ENCODE assay signal across 39 cellular contexts in genomic region chr2:149664896-149665295, GRCh38.
"Had no signal": no experiment of that assay in that cellular context is flagged by ENCODE, and none has a peak within 500 bp of the region (broad histone marks: within the 10 kb centered on the region; RNA-seq: fewer than 3 reads in every experiment).

No MANE protein-coding gene starts in this region.

- H3K27ac Mint-ChIP-seq: activated naive CD4-positive, alpha-beta T cell treated with anti-CD3 and anti-CD28 coated beads for 36 hours; activated naive CD4-positive, alpha-beta T cell treated with anti-CD3 and anti-CD28 coated beads, Interleukin-2, amount 10 ng/mL, durations not matched to agents 7 days and 5 days; activated naive CD4-positive, alpha-beta T cell treated with anti-CD3 and anti-CD28 coated beads, Interleukin-2, amount 50 U/mL, for 24 hours; activated naive CD4-positive, alpha-beta T cell treated with anti-CD3 and anti-CD28 coated beads, Interleukin-2, amount 50 U/mL, for 72 hours; activated naive CD8-positive, alpha-beta T cell; activated naive CD8-positive, alpha-beta T cell treated with anti-CD3 and anti-CD28 coated beads for 36 hours; activated naive CD8-positive, alpha-beta T cell treated with anti-CD3 and anti-CD28 coated beads, Interleukin-2, amount 10 ng/mL, durations not matched to agents 7 days and 5 days; activated naive CD8-positive, alpha-beta T cell treated with anti-CD3 and anti-CD28 coated beads, Interleukin-2, amount 50 U/mL, for 24 hours; activated T-cell treated with anti-CD3 and anti-CD28 coated beads, Interleukin-2, amount 50 U/mL, for 24 hours; activated T-cell treated with anti-CD3 and anti-CD28 coated beads, Interleukin-2, amount 50 U/mL, for 72 hours; activated T-helper 1 cell treated with anti-CD3 and anti-CD28 coated beads, Interleukin-12 subunit alpha, Interleukin-12 subunit beta, Interleukin-2, Interleukin-4 antibody, amounts not matched to agents 30 ng/mL and 10 ng/mL and 1 ng/mL, durations not matched to agents 14 hours and 24 hours and 36 hours; activated T-helper 17 cell treated with anti-CD3 and anti-CD28 coated beads, Interleukin-2, amount 50 U/mL, for 72 hours; activated T-helper 2 cell treated with anti-CD3 and anti-CD28 coated beads, Interferon-gamma antibody, Interleukin-2, Interleukin-4, amounts not matched to agents 10 μg/mL and 5 μg/mL and 100 μg/mL, durations not matched to agents 14 hours and 24 hours and 36 hours; brain had no signal

- H3K4me1 ChIP-seq: ascending aorta, breast epithelium had no signal

- H3K9me3 Mint-ChIP-seq: activated naive CD4-positive, alpha-beta T cell treated with anti-CD3 and anti-CD28 coated beads, Interleukin-2, amount 10 ng/mL, durations not matched to agents 7 days and 5 days; activated naive CD4-positive, alpha-beta T cell treated with anti-CD3 and anti-CD28 coated beads, Interleukin-2, amount 50 U/mL, for 24 hours; activated naive CD8-positive, alpha-beta T cell treated with anti-CD3 and anti-CD28 coated beads for 36 hours; activated naive CD8-positive, alpha-beta T cell treated with anti-CD3 and anti-CD28 coated beads, Interleukin-2, amount 10 ng/mL, durations not matched to agents 7 days and 5 days; activated T-cell treated with anti-CD3 and anti-CD28 coated beads, Interleukin-2, amount 50 U/mL, for 24 hours; activated T-helper 1 cell treated with anti-CD3 and anti-CD28 coated beads, Interleukin-12 subunit alpha, Interleukin-12 subunit beta, Interleukin-2, Interleukin-4 antibody, amounts not matched to agents 30 ng/mL and 10 ng/mL and 1 ng/mL, durations not matched to agents 14 hours and 24 hours and 36 hours; central memory CD8-positive, alpha-beta T cell had no signal

- H3K27me3 Mint-ChIP-seq: activated naive CD4-positive, alpha-beta T cell treated with anti-CD3 and anti-CD28 coated beads, Interleukin-2, amount 10 ng/mL, durations not matched to agents 7 days and 5 days; activated T-cell treated with anti-CD3 and anti-CD28 coated beads, Interleukin-2, amount 50 U/mL, for 24 hours had no signal

- H3K27me3 ChIP-seq: adrenal gland, ascending aorta, body of pancreas, brain microvascular endothelial cell, breast epithelium, cardiac muscle cell had no signal

- DNase-seq: activated effector memory CD4-positive, alpha-beta T cell treated with anti-CD3 and anti-CD28 coated beads, Interleukin-2, amount 50 U/mL, for 16 hours; activated effector memory CD4-positive, alpha-beta T cell treated with Interleukin-2 at 50 U/mL for 16 hours; activated gamma-delta T cell; activated gamma-delta T cell treated with Interleukin-2 at 50 U/mL for 16 hours; activated naive CD4-positive, alpha-beta T cell; activated naive CD4-positive, alpha-beta T cell treated with anti-CD3 and anti-CD28 coated beads for 36 hours; activated naive CD4-positive, alpha-beta T cell treated with anti-CD3 and anti-CD28 coated beads, Interleukin-2, amount 10 ng/mL, durations not matched to agents 7 days and 5 days; activated naive CD4-positive, alpha-beta T cell treated with anti-CD3 and anti-CD28 coated beads, Interleukin-2, amount 50 U/mL, for 16 hours; activated naive CD4-positive, alpha-beta T cell treated with Interleukin-2 at 50 U/mL for 16 hours; activated naive CD8-positive, alpha-beta T cell treated with anti-CD3 and anti-CD28 coated beads for 36 hours; activated naive CD8-positive, alpha-beta T cell treated with anti-CD3 and anti-CD28 coated beads, Interleukin-2, amount 10 ng/mL, durations not matched to agents 7 days and 5 days; activated naive CD8-positive, alpha-beta T cell treated with anti-CD3 and anti-CD28 coated beads, Interleukin-2, amount 50 U/mL, for 24 hours; activated T-cell treated with anti-CD3 and anti-CD28 coated beads, Interleukin-2, amount 50 U/mL, for 24 hours; activated T-cell treated with anti-CD3 and anti-CD28 coated beads, Interleukin-2, amount 50 U/mL, for 4 hours; activated T-cell treated with anti-CD3 and anti-CD28 coated beads, Interleukin-2, amount 50 U/mL, for 48 hours; activated T-cell treated with anti-CD3 and anti-CD28 coated beads, Interleukin-2, amount 50 U/mL, for 72 hours; adrenal gland; amniotic stem cell; amygdala; anterior cingulate cortex; aorta; body of pancreas; brain microvascular endothelial cell; caudate nucleus; central memory CD4-positive, alpha-beta T cell; cerebellar nuclear complex had no signal

- H3K36me3 ChIP-seq: adrenal gland, ascending aorta, brain microvascular endothelial cell, breast epithelium, cardiac muscle cell had no signal

- H3K4me1 Mint-ChIP-seq: activated naive CD4-positive, alpha-beta T cell treated with anti-CD3 and anti-CD28 coated beads, Interleukin-2, amount 10 ng/mL, durations not matched to agents 7 days and 5 days; activated naive CD4-positive, alpha-beta T cell treated with anti-CD3 and anti-CD28 coated beads, Interleukin-2, amount 50 U/mL, for 24 hours; activated naive CD8-positive, alpha-beta T cell treated with anti-CD3 and anti-CD28 coated beads for 36 hours; activated naive CD8-positive, alpha-beta T cell treated with anti-CD3 and anti-CD28 coated beads, Interleukin-2, amount 10 ng/mL, durations not matched to agents 7 days and 5 days; activated naive CD8-positive, alpha-beta T cell treated with anti-CD3 and anti-CD28 coated beads, Interleukin-2, amount 50 U/mL, for 24 hours; activated T-helper 17 cell treated with anti-CD3 and anti-CD28 coated beads, Interleukin-2, amount 50 U/mL, for 72 hours; central memory CD8-positive, alpha-beta T cell had no signal

- H3K4me3 Mint-ChIP-seq: activated naive CD4-positive, alpha-beta T cell treated with anti-CD3 and anti-CD28 coated beads for 36 hours; activated naive CD4-positive, alpha-beta T cell treated with anti-CD3 and anti-CD28 coated beads, Interleukin-2, amount 10 ng/mL, durations not matched to agents 7 days and 5 days; activated naive CD4-positive, alpha-beta T cell treated with anti-CD3 and anti-CD28 coated beads, Interleukin-2, amount 50 U/mL, for 24 hours; activated naive CD8-positive, alpha-beta T cell; activated naive CD8-positive, alpha-beta T cell treated with anti-CD3 and anti-CD28 coated beads for 36 hours; activated naive CD8-positive, alpha-beta T cell treated with anti-CD3 and anti-CD28 coated beads, Interleukin-2, amount 10 ng/mL, durations not matched to agents 7 days and 5 days; activated naive CD8-positive, alpha-beta T cell treated with anti-CD3 and anti-CD28 coated beads, Interleukin-2, amount 50 U/mL, for 24 hours; activated T-cell treated with anti-CD3 and anti-CD28 coated beads, Interleukin-2, amount 50 U/mL, for 24 hours; activated T-cell treated with anti-CD3 and anti-CD28 coated beads, Interleukin-2, amount 50 U/mL, for 4 hours; activated T-cell treated with anti-CD3 and anti-CD28 coated beads, Interleukin-2, amount 50 U/mL, for 72 hours; activated T-helper 1 cell treated with anti-CD3 and anti-CD28 coated beads, Interleukin-12 subunit alpha, Interleukin-12 subunit beta, Interleukin-2, Interleukin-4 antibody, amounts not matched to agents 30 ng/mL and 10 ng/mL and 1 ng/mL, durations not matched to agents 14 hours and 24 hours and 36 hours; activated T-helper 17 cell treated with anti-CD3 and anti-CD28 coated beads, Interleukin-2, amount 50 U/mL, for 72 hours; brain; central memory CD8-positive, alpha-beta T cell had no signal

- H3K4me3 ChIP-seq: adrenal gland, ascending aorta, body of pancreas, breast epithelium, cardiac muscle cell had no signal

- ATAC-seq: activated naive CD4-positive, alpha-beta T cell treated with anti-CD3 and anti-CD28 coated beads, Interleukin-2, amount 50 U/mL, for 72 hours; activated naive CD8-positive, alpha-beta T cell treated with anti-CD3 and anti-CD28 coated beads, Interleukin-2, amount 50 U/mL, for 24 hours; activated T-cell treated with anti-CD3 and anti-CD28 coated beads, Interleukin-2, amount 50 U/mL, for 4 hours; activated T-cell treated with anti-CD3 and anti-CD28 coated beads, Interleukin-2, amount 50 U/mL, for 72 hours; activated T-helper 17 cell treated with anti-CD3 and anti-CD28 coated beads, Interleukin-2, amount 50 U/mL, for 72 hours; body of pancreas had no signal

- H3K9me3 ChIP-seq: adrenal gland, ascending aorta, body of pancreas, breast epithelium had no signal

- FAIRE-seq: astrocyte, bronchial epithelial cell had no signal

- H3K27ac ChIP-seq: adrenal gland, ascending aorta, body of pancreas, brain microvascular endothelial cell, breast epithelium, cardiac muscle cell had no signal

- H3K36me3 Mint-ChIP-seq: activated naive CD4-positive, alpha-beta T cell treated with anti-CD3 and anti-CD28 coated beads, Interleukin-2, amount 10 ng/mL, durations not matched to agents 7 days and 5 days; activated naive CD4-positive, alpha-beta T cell treated with anti-CD3 and anti-CD28 coated beads, Interleukin-2, amount 50 U/mL, for 24 hours; activated naive CD4-positive, alpha-beta T cell treated with anti-CD3 and anti-CD28 coated beads, Interleukin-2, amount 50 U/mL, for 72 hours; activated naive CD8-positive, alpha-beta T cell; activated naive CD8-positive, alpha-beta T cell treated with anti-CD3 and anti-CD28 coated beads for 36 hours; activated naive CD8-positive, alpha-beta T cell treated with anti-CD3 and anti-CD28 coated beads, Interleukin-2, amount 10 ng/mL, durations not matched to agents 7 days and 5 days had no signal
